Comparison of ENCODE assay signal across 8 cellular contexts in genomic region chr16:80580109-80580832, GRCh38. TPM values are rescaled to one million over a fixed set of nuclear protein-coding genes. Genes with fewer than 3 reads are reported as not detected.
DNase-seq lines count a peak whose midpoint lies in the region; ATAC-seq and TF ChIP-seq lines count a peak whose summit lies in the region.

No MANE protein-coding gene starts in this region.

- H3K9me3 ChIP-seq in aorta (ENCODE audit: control insufficient read depth, low read length): peaks cover 2% of the 10 kb centered on the region

- no peaks in the 10 kb centered on the region for H3K36me3 ChIP-seq in aorta (ENCODE audit: control insufficient read depth in 1 of 2, insufficient read depth in 2 of 2, low read length in 1 of 2)

- H3K27ac ChIP-seq in aorta (ENCODE audit: low read depth in 1 of 2, low read length in 2 of 2): no peak overlapping the region

- DNase-seq in AG08395 (ENCODE audit: low spot score) (peak; percentile 66), GM20000 (ENCODE audit: low spot score) (peak; percentile 80), NCI-H1436 treated with DMSO at 0.1 percent for 48 hours (lab: John Stamatoyannopoulos, UW) (no peak), aorta (no peak), hippocampal formation (lab: John Stamatoyannopoulos, UW) (no peak)
- peak; percentile 56 for DNase-seq in activated effector memory CD4-positive, alpha-beta T cell treated with Interleukin-2 at 50 U/mL for 16 hours
- peak; percentile 29 to 39 for DNase-seq in stimulated activated CD4-positive, alpha-beta T cell treated with anti-CD3 and anti-CD28 coated beads, Interleukin-1b, Interleukin-23, amount 100 ng/mL, for 4 hours (ENCODE audit: low read depth in 2 of 2)

- no peak overlapping the region for H3K4me3 ChIP-seq in aorta (ENCODE audit: low read length in 2 of 2)

- intact Hi-C loops in aorta (cut with DNase I): no loop called here

- 80 to 89% methylated on average over 10 of the region's 10 CpGs for WGBS in aorta, 2 donors

- ATAC-seq in HG03565 (IDR thresholded peaks at IDR 0.05; ENCODE audit: unreplicated experiment): peak; percentile 72
- no peak for ATAC-seq in aorta (ENCODE audit: low FRiP score)

- no peak for TF ChIP-seq CTCF in GM20000 (IDR thresholded peaks at IDR 0.05; ENCODE audit: extremely low read depth, missing control alignments)

- H3K27me3 ChIP-seq in aorta (ENCODE audit: control insufficient read depth in 1 of 2, insufficient read depth in 2 of 2, low read length in 1 of 2): peaks cover 0 to 4% of the 10 kb centered on the region in 2 donors

- no peaks in the 10 kb centered on the region for H3K4me1 ChIP-seq in aorta (ENCODE audit: control insufficient read depth in 1 of 2, insufficient read depth in 2 of 2, low read length in 2 of 2)

RNA-seq across cellular contexts. Expression of gene DYNLRB2, which starts 39.5 kb away (rescaled TPM):
- total RNA-seq in aorta: not detected
- 1 to 10 TPM in 1 of 2 donors, not detected in 1; 1.4 TPM for polyA plus RNA-seq in aorta

Comparison
In these comparisons a context has a peak if more than half of its experiments do, and no peak if none do; other contexts are left out.
1. DNase-seq: peak in AG08395 (single experiment), GM20000 (single experiment), activated effector memory CD4-positive, alpha-beta T cell treated with Interleukin-2 at 50 U/mL for 16 hours (single experiment) and stimulated activated CD4-positive, alpha-beta T cell treated with anti-CD3 and anti-CD28 coated beads, Interleukin-1b, Interleukin-23, amount 100 ng/mL, for 4 hours (2 of 2); none in NCI-H1436 treated with DMSO at 0.1 percent for 48 hours (single experiment), aorta (0 of 2) and hippocampal formation (0 of 2).